In genomic region chr21:34075099-34075425, GRCh38 we compare ENCODE assay signal across 8 cellular contexts. TPM values are rescaled to one million over a fixed set of nuclear protein-coding genes. Genes with fewer than 3 reads are reported as not detected.
A peak's percentile ranks its signal among the peaks of the same experiment; 100 is the strongest.
DNase-seq lines count a peak whose midpoint lies in the region; ATAC-seq and TF ChIP-seq lines count a peak whose summit lies in the region.

No MANE protein-coding gene starts in this region.

- DNase-seq in SK-N-MC (ENCODE audit: low read depth, low spot score) (no peak), fibroblast of the aortic adventitia (ENCODE audit: low read depth) (no peak), iPS-NIHi11 (ENCODE audit: low spot score) (no peak), 8988T (no peak), NCI-H2081 (lab: John Stamatoyannopoulos, UW) (no peak)

- peaks cover 21% of the 10 kb centered on the region for H3K4me1 ChIP-seq in rectal smooth muscle tissue (ENCODE audit: control insufficient read depth, insufficient read depth, low read length)

- no peak for ATAC-seq in HG03095 (IDR thresholded peaks at IDR 0.05; ENCODE audit: unreplicated experiment)

- H3K9ac ChIP-seq in SK-N-MC (ENCODE audit: insufficient read length) (peak overlapping the region; percentile 41), rectal smooth muscle tissue (ENCODE audit: low read length) (peak overlapping the region; percentile 41)

- H3K9me3 ChIP-seq in SK-N-MC (ENCODE audit: low read depth, low read length): no peaks in the 10 kb centered on the region

- H3K4me3 ChIP-seq in GM08714 (ENCODE audit: low read length) (peak overlapping the region; percentile 81), SK-N-MC (peak overlapping the region; percentile 85), fibroblast of the aortic adventitia (ENCODE audit: low read depth, low read length) (peak overlapping the region; percentile 80), rectal smooth muscle tissue (ENCODE audit: low read length) (peak overlapping the region; percentile 95)

- H3K36me3 ChIP-seq in SK-N-MC (ENCODE audit: insufficient read depth, low read length) (peaks cover 14% of the 10 kb centered on the region), rectal smooth muscle tissue (ENCODE audit: control insufficient read depth, insufficient read depth, low read length) (no peaks in the 10 kb centered on the region)

- H3K27me3 ChIP-seq in rectal smooth muscle tissue (ENCODE audit: control insufficient read depth, insufficient read depth, low read length): no peaks in the 10 kb centered on the region

- no peak for TF ChIP-seq CTCF in fibroblast of the aortic adventitia (IDR thresholded peaks at IDR 0.05; ENCODE audit: insufficient read depth, low read length)

- H3K27ac ChIP-seq in SK-N-MC (peak overlapping the region; percentile 47; the same call in 1 of the 2 replicates), rectal smooth muscle tissue (ENCODE audit: low read depth, low read length) (peak overlapping the region; percentile 48)

RNA-seq across cellular contexts. Expression of gene MRPS6, which starts 1.7 kb away (rescaled TPM):
- 19.5 and 78.1 TPM in 2 replicates for total RNA-seq in fibroblast of the aortic adventitia (ENCODE audit: low replicate concordance)

RNA-seq across cellular contexts. Expression of gene SLC5A3, which starts 1.7 kb away (rescaled TPM):
- total RNA-seq in fibroblast of the aortic adventitia (ENCODE audit: low replicate concordance): 28.5 and 56.6 TPM in 2 replicates
